ENCODE assay signal across 1 cellular context in the genomic region with DNA sequence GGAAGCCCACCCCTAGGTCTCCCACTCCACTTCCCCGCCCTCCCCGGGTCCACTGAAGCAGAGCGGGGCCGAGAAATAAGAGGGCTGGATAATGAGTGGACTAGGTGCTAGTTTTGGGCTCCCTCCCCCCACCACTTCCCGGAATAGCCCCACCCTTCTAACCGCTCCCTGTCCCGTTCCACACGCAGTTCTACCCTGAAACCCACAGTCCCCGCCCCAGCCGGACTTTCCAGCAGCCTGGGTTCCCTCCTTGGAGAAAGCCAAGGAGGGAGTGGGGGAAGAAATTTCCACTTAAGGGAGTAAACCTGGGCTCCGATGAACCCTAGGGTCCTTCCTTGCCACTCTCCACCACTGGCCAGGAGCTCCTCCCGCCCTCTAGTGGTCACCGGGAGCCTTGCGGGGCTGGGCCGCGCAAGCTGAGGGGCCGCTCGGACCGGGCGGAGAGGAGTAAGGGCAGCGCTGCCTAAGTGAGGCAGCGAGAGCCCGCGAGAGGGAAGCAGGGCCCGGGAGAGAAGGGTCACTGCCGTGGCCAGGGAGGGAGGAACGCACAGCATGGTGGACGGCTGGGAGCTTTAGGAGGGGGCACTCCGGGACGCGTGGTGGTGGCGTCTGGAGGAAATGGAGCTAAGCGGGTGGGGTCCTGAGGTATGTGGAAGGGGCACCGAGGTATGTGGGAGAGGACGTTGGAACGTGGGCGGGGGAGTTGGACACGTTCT.
TF ChIP-seq lines count a peak whose summit lies in the region.

No MANE protein-coding gene starts in this region.

TF ChIP-seq in K562, 482 proteins besides CTCF, POLR2A, EP300 and RAD21 (continued from another document):
- no peak for TF ChIP-seq C11orf30 (IDR thresholded peaks at IDR 0.05; ENCODE audit: low read depth)
- TF ChIP-seq, protein P1, sequence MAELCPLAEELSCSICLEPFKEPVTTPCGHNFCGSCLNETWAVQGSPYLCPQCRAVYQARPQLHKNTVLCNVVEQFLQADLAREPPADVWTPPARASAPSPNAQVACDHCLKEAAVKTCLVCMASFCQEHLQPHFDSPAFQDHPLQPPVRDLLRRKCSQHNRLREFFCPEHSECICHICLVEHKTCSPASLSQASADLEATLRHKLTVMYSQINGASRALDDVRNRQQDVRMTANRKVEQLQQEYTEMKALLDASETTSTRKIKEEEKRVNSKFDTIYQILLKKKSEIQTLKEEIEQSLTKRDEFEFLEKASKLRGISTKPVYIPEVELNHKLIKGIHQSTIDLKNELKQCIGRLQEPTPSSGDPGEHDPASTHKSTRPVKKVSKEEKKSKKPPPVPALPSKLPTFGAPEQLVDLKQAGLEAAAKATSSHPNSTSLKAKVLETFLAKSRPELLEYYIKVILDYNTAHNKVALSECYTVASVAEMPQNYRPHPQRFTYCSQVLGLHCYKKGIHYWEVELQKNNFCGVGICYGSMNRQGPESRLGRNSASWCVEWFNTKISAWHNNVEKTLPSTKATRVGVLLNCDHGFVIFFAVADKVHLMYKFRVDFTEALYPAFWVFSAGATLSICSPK (IDR thresholded peaks at IDR 0.05; ENCODE audit: borderline replicate concordance) = 0 out of 2 replicates have a peak, but pooled peaks have one; percentile 41
- no peak for TF ChIP-seq NFE2L1 (tag; IDR thresholded peaks at IDR 0.05; ENCODE audit: borderline replicate concordance, low read depth)
- TF ChIP-seq, protein P2, sequence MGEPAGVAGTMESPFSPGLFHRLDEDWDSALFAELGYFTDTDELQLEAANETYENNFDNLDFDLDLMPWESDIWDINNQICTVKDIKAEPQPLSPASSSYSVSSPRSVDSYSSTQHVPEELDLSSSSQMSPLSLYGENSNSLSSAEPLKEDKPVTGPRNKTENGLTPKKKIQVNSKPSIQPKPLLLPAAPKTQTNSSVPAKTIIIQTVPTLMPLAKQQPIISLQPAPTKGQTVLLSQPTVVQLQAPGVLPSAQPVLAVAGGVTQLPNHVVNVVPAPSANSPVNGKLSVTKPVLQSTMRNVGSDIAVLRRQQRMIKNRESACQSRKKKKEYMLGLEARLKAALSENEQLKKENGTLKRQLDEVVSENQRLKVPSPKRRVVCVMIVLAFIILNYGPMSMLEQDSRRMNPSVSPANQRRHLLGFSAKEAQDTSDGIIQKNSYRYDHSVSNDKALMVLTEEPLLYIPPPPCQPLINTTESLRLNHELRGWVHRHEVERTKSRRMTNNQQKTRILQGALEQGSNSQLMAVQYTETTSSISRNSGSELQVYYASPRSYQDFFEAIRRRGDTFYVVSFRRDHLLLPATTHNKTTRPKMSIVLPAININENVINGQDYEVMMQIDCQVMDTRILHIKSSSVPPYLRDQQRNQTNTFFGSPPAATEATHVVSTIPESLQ (CRISPR knock-in tag; IDR thresholded peaks at IDR 0.05) = no peak; the same call in 1 of the 2 replicates
- no peak for TF ChIP-seq RBBP5 (IDR thresholded peaks at IDR 0.05; ENCODE audit: borderline replicate concordance, insufficient read depth, low read length, poor library complexity, severe bottlenecking)
- peak; percentile 63; the same call in 1 of the 2 replicates for TF ChIP-seq PHF8 (IDR thresholded peaks at IDR 0.05; ENCODE audit: borderline replicate concordance, low read length)
- peak; percentile 89 for TF ChIP-seq ZBTB7A (IDR thresholded peaks at IDR 0.05; ENCODE audit: borderline replicate concordance, control insufficient read depth, low read depth, low read length)
- peak; percentile 52; the same call in 1 of the 2 replicates for TF ChIP-seq NCOR1 (IDR thresholded peaks at IDR 0.05)
- no peak for TF ChIP-seq CEBPB (tag; IDR thresholded peaks at IDR 0.05)
- no peak for TF ChIP-seq ZC3H8 (IDR thresholded peaks at IDR 0.05)
- peak; percentile 8 to 82 (median 23) for TF ChIP-seq YY1 (IDR thresholded peaks at IDR 0.05; ENCODE audit: borderline replicate concordance in 1 of 3, control insufficient read depth in 1 of 3, extremely low read depth in 1 of 3, insufficient read depth in 3 of 3, insufficient read length in 1 of 3, insufficient replicate concordance in 2 of 3, low read depth in 1 of 3, low read length in 2 of 3)
- TF ChIP-seq ZNF277 (CRISPR knock-in tag; IDR thresholded peaks at IDR 0.05; ENCODE audit: borderline replicate concordance) = no peak
- peak; percentile 56; the same call in 1 of the 2 replicates for TF ChIP-seq ZNF24 (IDR thresholded peaks at IDR 0.05)
- TF ChIP-seq ZKSCAN1 (IDR thresholded peaks at IDR 0.05; ENCODE audit: low read depth, low read length) = no peak; the same call in 1 of the 2 replicates
- no peak for TF ChIP-seq RHOXF2B (CRISPR knock-in tag; conservative IDR thresholded peaks at IDR 0.05)
- TF ChIP-seq GABPB1 (CRISPR knock-in tag; IDR thresholded peaks at IDR 0.05) = peak; percentile 69; the same call in 1 of the 2 replicates
- TF ChIP-seq FOXO4 (CRISPR knock-in tag; IDR thresholded peaks at IDR 0.05) = no peak
TF ChIP-seq in K562: peak in this region for 153.
